Comparison of ENCODE assay signal across 14 cellular contexts in genomic region chr11:46336781-46337180, GRCh38. TPM values are rescaled to one million over a fixed set of nuclear protein-coding genes. Genes with fewer than 3 reads are reported as not detected.
DNase-seq lines count a peak whose midpoint lies in the region; TF ChIP-seq lines count a peak whose summit lies in the region.
"Had no signal": no experiment of that assay in that cellular context is flagged by ENCODE, and none has a peak within 500 bp of the region (broad histone marks: within the 10 kb centered on the region; RNA-seq: fewer than 3 reads in every experiment).

No MANE protein-coding gene starts in this region.

- H3K27me3 Mint-ChIP-seq in activated naive CD4-positive, alpha-beta T cell treated with anti-CD3 and anti-CD28 coated beads, Interleukin-2, amount 50 U/mL, for 24 hours, result no peaks in the 10 kb centered on the region

- no peak overlapping the region for H3K4me3 Mint-ChIP-seq in activated naive CD4-positive, alpha-beta T cell treated with anti-CD3 and anti-CD28 coated beads, Interleukin-2, amount 50 U/mL, for 24 hours
- H3K4me3 Mint-ChIP-seq: activated T-cell treated with anti-CD3 and anti-CD28 coated beads, Interleukin-2, amount 50 U/mL, for 4 hours had no signal

- no peaks in the 10 kb centered on the region for H3K9me3 ChIP-seq in spleen
- H3K9me3 ChIP-seq: body of pancreas, uterus had no signal

- no peak for DNase-seq in activated naive CD4-positive, alpha-beta T cell treated with anti-CD3 and anti-CD28 coated beads, Interleukin-2, amount 50 U/mL, for 16 hours
- DNase-seq in OCI-M1 (lab: John Stamatoyannopoulos, UW) (peak; percentile 92), spleen (peak; percentile 85), epidermal melanocyte (ENCODE audit: insufficient read length, low spot score) (no peak), DMS53 (lab: John Stamatoyannopoulos, UW) (no peak), NCI-H1417 treated with DMSO at 0.1 percent for 48 hours (lab: John Stamatoyannopoulos, UW) (no peak)
- DNase-seq: activated T-cell treated with anti-CD3 and anti-CD28 coated beads, Interleukin-2, amount 50 U/mL, for 4 hours; body of pancreas; NCI-H2171 treated with DMSO at 0.1 percent for 48 hours; stimulated activated CD4-positive, alpha-beta T cell treated with anti-CD3 and anti-CD28 coated beads, Interleukin-15, amount 100 ng/mL, for 24 hours; uterus; WERI-Rb-1 had no signal

- H3K4me1 Mint-ChIP-seq in activated naive CD4-positive, alpha-beta T cell treated with anti-CD3 and anti-CD28 coated beads, Interleukin-2, amount 50 U/mL, for 24 hours, result peaks cover 81% of the 10 kb centered on the region

- peak overlapping the region; percentile 20 for H3K27ac ChIP-seq in cingulate gyrus (ENCODE audit: low read depth, low read length)
- H3K27ac ChIP-seq in spleen, result no peak overlapping the region
- H3K27ac ChIP-seq: body of pancreas, uterus, WERI-Rb-1 had no signal

- 51 to 74% (median 61%) methylated on average over 9 of the region's 9 CpGs for WGBS in spleen, 5 donors

- no peak overlapping the region for H3K4me3 ChIP-seq in spleen
- H3K4me3 ChIP-seq: body of pancreas, uterus had no signal

- no peak for TF ChIP-seq CTCF in spleen (IDR thresholded peaks at IDR 0.05 in 8 of 11, conservative IDR thresholded peaks at IDR 0.05 in 3 of 11)

- H3K36me3 Mint-ChIP-seq in activated naive CD4-positive, alpha-beta T cell treated with anti-CD3 and anti-CD28 coated beads, Interleukin-2, amount 50 U/mL, for 24 hours, result no peaks in the 10 kb centered on the region

- H3K27ac Mint-ChIP-seq in activated naive CD4-positive, alpha-beta T cell treated with anti-CD3 and anti-CD28 coated beads, Interleukin-2, amount 50 U/mL, for 24 hours, result peak overlapping the region; percentile 51

- H3K27me3 ChIP-seq in spleen (replicated peaks in 1 of 7), result peaks cover 0 to 66% (median 29%) of the 10 kb centered on the region in 7 donors

- H3K4me1 ChIP-seq in spleen, result peaks cover 11 to 91% (median 47%) of the 10 kb centered on the region in 6 donors

- no peaks in the 10 kb centered on the region for H3K9me3 Mint-ChIP-seq in activated naive CD4-positive, alpha-beta T cell treated with anti-CD3 and anti-CD28 coated beads, Interleukin-2, amount 50 U/mL, for 24 hours
- H3K9me3 Mint-ChIP-seq: activated T-cell treated with anti-CD3 and anti-CD28 coated beads, Interleukin-2, amount 50 U/mL, for 4 hours had no signal

- intact Hi-C loops in spleen (cut with DNase I; ENCODE audit: low total_unique reads), result no loop called here

- H3K36me3 ChIP-seq in spleen, result no peaks in the 10 kb centered on the region
- H3K36me3 ChIP-seq: uterus, WERI-Rb-1 had no signal

- no peak for TF ChIP-seq POLR2A in spleen (IDR thresholded peaks at IDR 0.05)

RNA-seq across cellular contexts. Expression of gene DGKZ, which starts 10.5 kb away (rescaled TPM):
- 100 to 1,000 TPM in 5 of 7 donors, 10 to 100 TPM in 2; 86.0 to 136 (median 106) TPM for total RNA-seq in spleen
- 10 to 100 TPM; 44.2 to 89.0 (median 60.9) TPM for polyA plus RNA-seq in spleen

RNA-seq across cellular contexts. Expression of gene MDK, which starts 44.7 kb away (rescaled TPM):
- total RNA-seq in spleen, result 10 to 100 TPM; 22.6 to 52.8 (median 36.8) TPM
- polyA plus RNA-seq in spleen, result 10 to 100 TPM; 16.2 to 26.6 (median 22.3) TPM

RNA-seq across cellular contexts. Expression of gene CHRM4, which starts 54.8 kb away (rescaled TPM):
- total RNA-seq in spleen, result 10 to 100 TPM in 3 of 7 donors, 1 to 10 TPM in 4; 2.3 to 34.1 (median 8.5) TPM
- polyA plus RNA-seq in spleen, result 1 to 10 TPM in 1 of 3 donors, under 1 TPM in 2; 0.06 to 2.0 (median 0.20) TPM
- total RNA-seq: body of pancreas had no signal

RNA-seq across cellular contexts. Expression of gene CREB3L1, which starts 59.3 kb away (rescaled TPM):
- 1 to 10 TPM; 2.0 to 8.9 (median 5.0) TPM for total RNA-seq in spleen
- polyA plus RNA-seq in spleen, result 1 to 10 TPM in 2 of 3 donors, under 1 TPM in 1; 0.28 to 1.4 (median 1.1) TPM

Comparison
In these comparisons a context has a peak if more than half of its experiments do, and no peak if none do; other contexts are left out.
1. DNase-seq: peak in OCI-M1 (single experiment) and spleen (single experiment); none in activated naive CD4-positive, alpha-beta T cell treated with anti-CD3 and anti-CD28 coated beads, Interleukin-2, amount 50 U/mL, for 16 hours (single experiment), epidermal melanocyte (single experiment), DMS53 (single experiment) and NCI-H1417 treated with DMSO at 0.1 percent for 48 hours (single experiment).